ENCODE assay signal across 1 cellular context in the genomic region with DNA sequence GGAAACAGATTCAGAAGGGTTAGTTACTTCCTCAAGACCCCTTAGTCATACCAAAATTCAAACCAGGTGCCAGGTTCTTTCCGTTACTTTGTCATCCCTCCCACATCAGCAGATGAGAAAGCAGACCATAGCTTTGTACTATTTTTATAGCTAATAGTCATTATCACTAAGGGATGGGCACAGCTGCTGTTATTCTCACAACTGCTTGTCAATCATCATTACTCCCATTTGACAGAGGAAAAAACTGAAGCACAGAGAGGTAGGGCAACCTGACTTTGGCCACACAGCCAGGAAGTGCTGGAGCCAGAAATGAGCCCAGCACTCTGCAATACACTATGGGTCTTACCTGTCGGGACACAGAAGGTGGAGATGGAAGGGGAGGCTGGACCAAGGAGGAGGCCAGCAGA.
TF ChIP-seq lines count a peak whose summit lies in the region.

No MANE protein-coding gene starts in this region.

TF ChIP-seq in HepG2, 621 proteins besides CTCF, POLR2A, EP300 and RAD21:
- TF ChIP-seq, protein P1, sequence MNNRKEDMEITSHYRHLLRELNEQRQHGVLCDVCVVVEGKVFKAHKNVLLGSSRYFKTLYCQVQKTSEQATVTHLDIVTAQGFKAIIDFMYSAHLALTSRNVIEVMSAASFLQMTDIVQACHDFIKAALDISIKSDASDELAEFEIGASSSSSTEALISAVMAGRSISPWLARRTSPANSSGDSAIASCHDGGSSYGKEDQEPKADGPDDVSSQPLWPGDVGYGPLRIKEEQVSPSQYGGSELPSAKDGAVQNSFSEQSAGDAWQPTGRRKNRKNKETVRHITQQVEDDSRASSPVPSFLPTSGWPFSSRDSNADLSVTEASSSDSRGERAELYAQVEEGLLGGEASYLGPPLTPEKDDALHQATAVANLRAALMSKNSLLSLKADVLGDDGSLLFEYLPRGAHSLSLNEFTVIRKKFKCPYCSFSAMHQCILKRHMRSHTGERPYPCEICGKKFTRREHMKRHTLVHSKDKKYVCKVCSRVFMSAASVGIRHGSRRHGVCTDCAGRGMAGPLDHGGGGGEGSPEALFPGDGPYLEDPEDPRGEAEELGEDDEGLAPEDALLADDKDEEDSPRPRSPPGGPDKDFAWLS (CRISPR knock-in tag; IDR thresholded peaks at IDR 0.05; ENCODE audit: borderline replicate concordance) = no peak
- TF ChIP-seq ZNF768 (CRISPR knock-in tag; IDR thresholded peaks at IDR 0.05) = peak; percentile 89
- TF ChIP-seq ZMYM3 (CRISPR knock-in tag; IDR thresholded peaks at IDR 0.05) = 0 out of 2 replicates have a peak, but pooled peaks have one; percentile 22
